ENCODE assay signal across 1 cellular context in the genomic region with DNA sequence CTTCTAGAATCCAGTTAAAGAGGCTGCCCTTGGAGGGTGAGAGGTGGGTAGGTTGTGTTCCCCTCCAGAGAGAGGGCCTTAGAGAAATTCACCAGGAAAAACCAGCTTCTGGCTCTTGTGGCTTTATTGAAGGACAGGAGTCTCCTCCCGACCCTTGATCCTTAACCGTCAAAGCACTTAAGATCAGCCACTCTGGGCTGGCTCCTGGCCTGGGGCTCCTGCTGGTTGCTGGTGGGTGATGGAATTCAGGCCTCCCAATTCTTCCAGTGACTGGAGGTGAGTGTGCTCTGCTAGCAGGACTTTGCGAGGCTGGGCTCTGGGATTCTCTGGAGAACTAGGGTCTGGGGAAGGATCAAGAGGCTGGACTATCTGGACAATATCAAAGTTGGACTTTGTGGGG.
TF ChIP-seq lines count a peak whose summit lies in the region.

No MANE protein-coding gene starts in this region.

TF ChIP-seq in SK-N-SH, 30 proteins besides CTCF, POLR2A, EP300 and RAD21 (continued from another document):
- TF ChIP-seq IRF3 (IDR thresholded peaks at IDR 0.05; ENCODE audit: low read depth, low read length) (no peak), TCF12 (IDR thresholded peaks at IDR 0.05) (no peak), EZH2phosphoT487 (IDR thresholded peaks at IDR 0.05; ENCODE audit: borderline replicate concordance, low read depth) (no peak), FOXJ3 (CRISPR knock-in tag; IDR thresholded peaks at IDR 0.05) (no peak), GABPA (IDR thresholded peaks at IDR 0.05; ENCODE audit: low read depth) (no peak), SIN3A (IDR thresholded peaks at IDR 0.05; ENCODE audit: borderline replicate concordance, low read depth, low read length) (no peak), SMC3 (IDR thresholded peaks at IDR 0.05; ENCODE audit: low read depth, low read length) (no peak), TEAD4 (IDR thresholded peaks at IDR 0.05; ENCODE audit: borderline replicate concordance, insufficient read depth) (no peak)
